Comparison of ENCODE assay signal across 1 cellular context in genomic region chr3:57077630-57078365, GRCh38.
TF ChIP-seq lines count a peak whose summit lies in the region.

No MANE protein-coding gene starts in this region.

TF ChIP-seq in SK-N-SH treated with all-trans-retinoic acid at 6 μM for 48 hours, 23 proteins besides CTCF, POLR2A, EP300 and RAD21 (continued from another document):
- TF ChIP-seq, protein P1, sequence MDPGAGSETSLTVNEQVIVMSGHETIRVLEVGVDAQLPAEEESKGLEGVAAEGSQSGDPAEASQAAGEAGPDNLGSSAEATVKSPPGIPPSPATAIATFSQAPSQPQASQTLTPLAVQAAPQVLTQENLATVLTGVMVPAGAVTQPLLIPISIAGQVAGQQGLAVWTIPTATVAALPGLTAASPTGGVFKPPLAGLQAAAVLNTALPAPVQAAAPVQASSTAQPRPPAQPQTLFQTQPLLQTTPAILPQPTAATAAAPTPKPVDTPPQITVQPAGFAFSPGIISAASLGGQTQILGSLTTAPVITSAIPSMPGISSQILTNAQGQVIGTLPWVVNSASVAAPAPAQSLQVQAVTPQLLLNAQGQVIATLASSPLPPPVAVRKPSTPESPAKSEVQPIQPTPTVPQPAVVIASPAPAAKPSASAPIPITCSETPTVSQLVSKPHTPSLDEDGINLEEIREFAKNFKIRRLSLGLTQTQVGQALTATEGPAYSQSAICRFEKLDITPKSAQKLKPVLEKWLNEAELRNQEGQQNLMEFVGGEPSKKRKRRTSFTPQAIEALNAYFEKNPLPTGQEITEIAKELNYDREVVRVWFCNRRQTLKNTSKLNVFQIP (CRISPR knock-in tag; IDR thresholded peaks at IDR 0.05; ENCODE audit: borderline replicate concordance, low read depth) = no peak
- TF ChIP-seq CSDC2 (CRISPR knock-in tag; IDR thresholded peaks at IDR 0.05) (no peak), ZC3H10 (CRISPR knock-in tag; IDR thresholded peaks at IDR 0.05) (no peak), TOX (CRISPR knock-in tag; IDR thresholded peaks at IDR 0.05; ENCODE audit: borderline replicate concordance) (no peak), ESRRG (CRISPR knock-in tag; IDR thresholded peaks at IDR 0.05) (no peak), TCF4 (CRISPR knock-in tag; IDR thresholded peaks at IDR 0.05; ENCODE audit: borderline replicate concordance) (no peak)
TF ChIP-seq in SK-N-SH treated with all-trans-retinoic acid at 6 μM for 48 hours: peak in this region for 0.
